ENCODE assay signal across 19 cellular contexts in the genomic region with DNA sequence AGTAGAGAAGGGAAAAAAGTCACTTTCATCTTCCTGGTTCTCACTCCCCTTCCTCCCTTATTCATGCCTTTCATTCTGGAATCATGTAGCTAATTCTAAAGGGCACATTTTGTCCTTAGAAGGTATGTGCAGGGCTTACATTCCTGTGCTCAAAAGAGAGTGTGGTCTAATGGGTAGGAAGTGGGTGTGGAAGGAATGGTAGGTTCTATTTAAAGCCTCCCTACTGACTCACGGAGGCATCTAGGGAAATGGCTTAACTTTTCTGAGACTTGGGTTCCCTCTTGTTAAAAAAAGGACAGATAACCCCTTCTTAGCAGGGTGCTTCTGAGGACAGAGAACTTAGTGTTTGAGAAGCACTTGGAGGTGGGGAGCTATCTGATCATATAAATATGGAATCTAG.
DNase-seq lines count a peak whose midpoint lies in the region; ATAC-seq, FAIRE-seq and TF ChIP-seq lines count a peak whose summit lies in the region.
"Had no signal": no experiment of that assay in that cellular context is flagged by ENCODE, and none has a peak within 500 bp of the region (broad histone marks: within the 10 kb centered on the region; RNA-seq: fewer than 3 reads in every experiment).

No MANE protein-coding gene starts in this region.

- peaks cover 31% of the 10 kb centered on the region for H3K4me1 ChIP-seq in astrocyte (ENCODE audit: insufficient read depth, low read length)

- H3K9ac ChIP-seq in astrocyte (ENCODE audit: low read length), result no peak overlapping the region

- FAIRE-seq in astrocyte (lab: Jason Lieb, UNC), result peak; percentile 76
- FAIRE-seq: A549, small intestine had no signal

- no peak for TF ChIP-seq CTCF in astrocyte (IDR thresholded peaks at IDR 0.05; ENCODE audit: insufficient read depth, low read depth, low read length)

- no peaks in the 10 kb centered on the region for H3K27me3 ChIP-seq in astrocyte (ENCODE audit: insufficient read depth, low read length)
- H3K27me3 ChIP-seq: SJSA1, tibial nerve had no signal

- no peak for ATAC-seq in HG02798 (IDR thresholded peaks at IDR 0.05; ENCODE audit: poor library complexity, unreplicated experiment)
- ATAC-seq: A549 had no signal

- no peaks in the 10 kb centered on the region for H4K20me1 ChIP-seq in astrocyte (ENCODE audit: insufficient read depth, low read length)

- peak overlapping the region; percentile 78 for H3K27ac Mint-ChIP-seq in astrocyte (ENCODE audit: unreplicated experiment)
- H3K27ac Mint-ChIP-seq: IgD-negative memory B cell had no signal

- peaks cover 58% of the 10 kb centered on the region for H3K4me1 Mint-ChIP-seq in astrocyte (ENCODE audit: low read depth, unreplicated experiment)

- H3K9me3 ChIP-seq in astrocyte (ENCODE audit: insufficient read depth, low read depth, low read length), result no peaks in the 10 kb centered on the region
- H3K9me3 ChIP-seq: A549, SJSA1, tibial nerve had no signal

- H2AFZ ChIP-seq in astrocyte (ENCODE audit: low read depth, low read length), result no peak overlapping the region

- H3K36me3 ChIP-seq in astrocyte (ENCODE audit: insufficient read depth, low read length), result no peaks in the 10 kb centered on the region
- H3K36me3 ChIP-seq: SJSA1, tibial nerve had no signal

- H3K27ac ChIP-seq in astrocyte (ENCODE audit: low read depth, low read length), result peak overlapping the region; percentile 23
- H3K27ac ChIP-seq: A549, SJSA1, tibial nerve, VCaP had no signal

- DNase-seq in A172 (ENCODE audit: low spot score), result peak; percentile 57
- peak; percentile 64 for DNase-seq in HT1080 (ENCODE audit: low read depth)
- DNase-seq in astrocyte (ENCODE audit: low read depth), result peak; percentile 88
- DNase-seq in hepatic stellate cell (ENCODE audit: low spot score), result peak; percentile 38
- no peak for DNase-seq in stimulated activated naive CD4-positive, alpha-beta T cell (lab: John Stamatoyannopoulos, UW)
- no peak for DNase-seq in kidney glomerular epithelial cell (lab: John Stamatoyannopoulos, UW)
- no peak for DNase-seq in activated CD4-positive, alpha-beta T cell treated with anti-CD3 and anti-CD28 coated beads for 1 hour
- DNase-seq: activated T-cell treated with anti-CD3 and anti-CD28 coated beads for 4 hours, DMS153, head of caudate nucleus, NCI-H1694 treated with DMSO at 0.1 percent for 48 hours, NCI-H748 treated with DMSO at 0.1 percent for 48 hours, small intestine had no signal

- H3K79me2 ChIP-seq in astrocyte (ENCODE audit: insufficient read depth, low read length), result no peaks in the 10 kb centered on the region

- no peaks in the 10 kb centered on the region for H3K9me3 Mint-ChIP-seq in astrocyte (ENCODE audit: unreplicated experiment)
- H3K9me3 Mint-ChIP-seq: IgD-negative memory B cell had no signal

- H3K4me3 Mint-ChIP-seq in astrocyte (ENCODE audit: unreplicated experiment), result no peak overlapping the region
- H3K4me3 Mint-ChIP-seq: IgD-negative memory B cell had no signal

- H3K36me3 Mint-ChIP-seq in astrocyte (ENCODE audit: low read depth, unreplicated experiment), result no peaks in the 10 kb centered on the region
- H3K36me3 Mint-ChIP-seq: IgD-negative memory B cell had no signal

- H3K4me2 ChIP-seq in astrocyte (ENCODE audit: low read length), result peak overlapping the region; percentile 37
- H3K4me2 ChIP-seq: A549 had no signal

- H3K27me3 Mint-ChIP-seq in astrocyte (ENCODE audit: low read depth, unreplicated experiment), result no peaks in the 10 kb centered on the region
- H3K27me3 Mint-ChIP-seq: IgD-negative memory B cell had no signal

- H3K4me3 ChIP-seq in astrocyte (ENCODE audit: insufficient read depth, low read depth, low read length), result no peak overlapping the region
- H3K4me3 ChIP-seq: A549, SJSA1, tibial nerve had no signal

Comparison
In these comparisons a context has a peak if more than half of its experiments do, and no peak if none do; other contexts are left out.
1. DNase-seq: peak in A172 (single experiment), HT1080 (single experiment), astrocyte (single experiment) and hepatic stellate cell (single experiment); none in stimulated activated naive CD4-positive, alpha-beta T cell (0 of 6), kidney glomerular epithelial cell (single experiment) and activated CD4-positive, alpha-beta T cell treated with anti-CD3 and anti-CD28 coated beads for 1 hour (single experiment).